ENCODE assay signal across 8 cellular contexts in genomic region chr19:50431343-50432220, GRCh38. TPM values are rescaled to one million over a fixed set of nuclear protein-coding genes. Genes with fewer than 3 reads are reported as not detected.
DNase-seq lines count a peak whose midpoint lies in the region; ATAC-seq and TF ChIP-seq lines count a peak whose summit lies in the region.

No MANE protein-coding gene starts in this region.

- H3K36me3 Mint-ChIP-seq in Caco-2 (ENCODE audit: insufficient read depth, unreplicated experiment), result peaks cover 12% of the 10 kb centered on the region
- H3K36me3 Mint-ChIP-seq in activated T-cell treated with anti-CD3 and anti-CD28 coated beads, Interleukin-2, amount 50 U/mL, for 4 hours (ENCODE audit: insufficient read depth), result no peaks in the 10 kb centered on the region

- CTCF ChIA-PET in Caco-2 (lab: Charles Lee), result interaction anchor here (0.6 to 1.4 kb wide), 2 partner anchors 29 to 64 kb away, joined by 3 read pairs; no protein-coding TSS in a partner anchor

- H3K4me1 ChIP-seq in Caco-2, result peaks cover 11% of the 10 kb centered on the region

- H3K27me3 ChIP-seq in Caco-2 (replicated peaks; ENCODE audit: control insufficient read depth, insufficient read depth, low read length), result no peaks in the 10 kb centered on the region

- H3K4me1 Mint-ChIP-seq in Caco-2 (ENCODE audit: low read depth, unreplicated experiment), result peaks cover 7% of the 10 kb centered on the region
- H3K4me1 Mint-ChIP-seq in activated T-cell treated with anti-CD3 and anti-CD28 coated beads, Interleukin-2, amount 50 U/mL, for 4 hours (ENCODE audit: low read depth), result peaks cover 16% of the 10 kb centered on the region

- peak overlapping the region; percentile 74 for H3K27ac Mint-ChIP-seq in Caco-2 (ENCODE audit: unreplicated experiment)

- H3K9me3 Mint-ChIP-seq in Caco-2 (ENCODE audit: unreplicated experiment), result no peaks in the 10 kb centered on the region
- H3K9me3 Mint-ChIP-seq in activated T-cell treated with anti-CD3 and anti-CD28 coated beads, Interleukin-2, amount 50 U/mL, for 4 hours, result no peaks in the 10 kb centered on the region

- intact Hi-C loops in Caco-2 (cut with micrococcal nuclease; ENCODE audit: unreplicated experiment), result loop anchor here (1.0 kb wide), 1 partner anchor 30 kb away; no protein-coding TSS in a partner anchor

- DNase-seq in Caco-2 (peak; percentile 89 to 95), HuH-7 (ENCODE audit: low spot score) (peak; percentile 96), OCI-M1 (lab: John Stamatoyannopoulos, UW) (peak; percentile 89), fibroblast of gingiva (ENCODE audit: low read depth) (peak; percentile 47), myocyte (ENCODE audit: low read depth) (peak; percentile 82)
- peak; percentile 90 for DNase-seq in activated T-cell treated with anti-CD3 and anti-CD28 coated beads, Interleukin-2, amount 50 U/mL, for 4 hours
- peak; percentile 77 to 88 for DNase-seq in stimulated activated CD8-positive, alpha-beta memory T cell treated with anti-CD3 and anti-CD28 coated beads, Interleukin-7, amount 100 ng/mL, for 1 hour (ENCODE audit: low read depth in 2 of 2)

- POLR2A ChIA-PET in Caco-2 (lab: Charles Lee), result interaction anchor here (0.5 kb wide), 1 partner anchor 73 kb away, joined by 5 read pairs; no protein-coding TSS in a partner anchor

- H3K4me3 Mint-ChIP-seq in Caco-2 (ENCODE audit: unreplicated experiment), result peak overlapping the region; percentile 94
- peak overlapping the region; percentile 86 for H3K4me3 Mint-ChIP-seq in activated T-cell treated with anti-CD3 and anti-CD28 coated beads, Interleukin-2, amount 50 U/mL, for 4 hours

- peak overlapping the region; percentile 51 for H3K4me3 ChIP-seq in Caco-2 (ENCODE audit: low read depth, low read length)

- no TSS peak for BruUV-seq in Caco-2 (replicated peaks; lab: Mats Ljungman, UMichigan)

- peak in 1 of 2 experiments; percentile 13 for TF ChIP-seq CTCF in Caco-2 (IDR thresholded peaks at IDR 0.05; ENCODE audit: insufficient read depth in 1 of 2, low read depth in 1 of 2, low read length in 1 of 2, severe bottlenecking in 1 of 2, unreplicated experiment in 1 of 2)

- H3K9me3 ChIP-seq in Caco-2, result no peaks in the 10 kb centered on the region

- peaks cover 6% of the 10 kb centered on the region for H3K27me3 Mint-ChIP-seq in Caco-2 (ENCODE audit: insufficient read depth, unreplicated experiment)
- peaks cover 19% of the 10 kb centered on the region for H3K27me3 Mint-ChIP-seq in activated T-cell treated with anti-CD3 and anti-CD28 coated beads, Interleukin-2, amount 50 U/mL, for 4 hours (ENCODE audit: low read depth)

- no peaks in the 10 kb centered on the region for H3K36me3 ChIP-seq in Caco-2 (ENCODE audit: control insufficient read depth, insufficient read depth, low read length)

- peak; percentile 64 for ATAC-seq in GM21515 (IDR thresholded peaks at IDR 0.05; ENCODE audit: unreplicated experiment)
- ATAC-seq in activated T-cell treated with anti-CD3 and anti-CD28 coated beads, Interleukin-2, amount 50 U/mL, for 4 hours, result peak; percentile 95 to 97

RNA-seq across cellular contexts. Expression of gene MYBPC2, which starts 1.1 kb away (rescaled TPM):
- total RNA-seq in Caco-2 (2022) (0.91 and 1.6 TPM in 2 replicates), myocyte (65.8 and 124 TPM in 2 replicates)
- under 1 TPM in 2 of 3 donors, not detected in 1; 0.08 to 0.60 TPM for total RNA-seq in activated T-cell treated with anti-CD3 and anti-CD28 coated beads, Interleukin-2, amount 50 U/mL, for 4 hours
- polyA plus RNA-seq in myocyte (2012), result 10.1 TPM

RNA-seq across cellular contexts. Expression of gene SPIB, which starts 12.8 kb away (rescaled TPM):
- total RNA-seq in Caco-2 (2022) (0.50 and 0.51 TPM in 2 replicates), myocyte (0.73 and 2.4 TPM in 2 replicates)
- total RNA-seq in activated T-cell treated with anti-CD3 and anti-CD28 coated beads, Interleukin-2, amount 50 U/mL, for 4 hours, result 1 to 10 TPM; 1.9 to 6.7 (median 2.1) TPM
- polyA plus RNA-seq in myocyte (2012), result 0.16 TPM

RNA-seq across cellular contexts. Expression of gene EMC10, which starts 44.7 kb away (rescaled TPM):
- total RNA-seq in Caco-2 (2022), result 42.9 and 46.3 TPM in 2 replicates
- total RNA-seq in activated T-cell treated with anti-CD3 and anti-CD28 coated beads, Interleukin-2, amount 50 U/mL, for 4 hours, result 100 to 1,000 TPM; 111 to 122 (median 117) TPM
- total RNA-seq in myocyte, result 207 and 210 TPM in 2 replicates
- 162 TPM for polyA plus RNA-seq in myocyte (2012)

RNA-seq across cellular contexts. Expression of gene GARIN5A, which starts 45.1 kb away (rescaled TPM):
- total RNA-seq in Caco-2 (2022), result 1.4 and 1.5 TPM in 2 replicates
- total RNA-seq in activated T-cell treated with anti-CD3 and anti-CD28 coated beads, Interleukin-2, amount 50 U/mL, for 4 hours, result under 1 TPM; 0.26 to 0.84 (median 0.66) TPM
- total RNA-seq in myocyte, result 1.5 and 3.0 TPM in 2 replicates
- polyA plus RNA-seq in myocyte (2012), result 1.9 TPM

RNA-seq across cellular contexts. Expression of gene POLD1, which starts 47.4 kb away (rescaled TPM):
- total RNA-seq in Caco-2 (2022) (128 TPM in 2 replicates), myocyte (22.0 and 26.3 TPM in 2 replicates)
- 100 to 1,000 TPM; 182 to 246 (median 214) TPM for total RNA-seq in activated T-cell treated with anti-CD3 and anti-CD28 coated beads, Interleukin-2, amount 50 U/mL, for 4 hours
- polyA plus RNA-seq in myocyte (2012), result 14.9 TPM

Comparison
In these comparisons a context has a peak if more than half of its experiments do, and no peak if none do; other contexts are left out.
1. Peak in every context shown above with its lines: DNase-seq, ATAC-seq and H3K4me3 ChIP-seq.
2. RNA of gene MYBPC2, which starts 1.1 kb away (total RNA-seq): 65.8 to 124 TPM in myocyte; 0.91 to 1.6 TPM in Caco-2 and 0.08 to 0.60 TPM in activated T-cell treated with anti-CD3 and anti-CD28 coated beads, Interleukin-2, amount 50 U/mL, for 4 hours; every median in the first group is over 10 times any median in the second.